14 cellular contexts compared by ENCODE assay signal in genomic region chr11:34682822-34683221, GRCh38.
DNase-seq lines count a peak whose midpoint lies in the region; ATAC-seq and TF ChIP-seq lines count a peak whose summit lies in the region.
"Had no signal": no experiment of that assay in that cellular context is flagged by ENCODE, and none has a peak within 500 bp of the region (broad histone marks: within the 10 kb centered on the region; RNA-seq: fewer than 3 reads in every experiment).

No MANE protein-coding gene starts in this region.

- DNase-seq in MCF 10A (ENCODE audit: unreplicated experiment) (peak; percentile 60), breast epithelium (ENCODE audit: low spot score in 2 of 2) (no peak), RWPE2 (ENCODE audit: low spot score) (no peak), fibroblast of villous mesenchyme (ENCODE audit: low read depth) (peak; percentile 17), ovary (no peak), T-helper 17 cell (no peak)
- DNase-seq in stimulated activated effector memory CD8-positive, alpha-beta T cell treated with anti-CD3 and anti-CD28 coated beads, Interleukin-12 subunit alpha, Interleukin-12 subunit beta, amount 100 ng/mL, for 72 hours (ENCODE audit: low spot score in 2 of 2), result no peak
- DNase-seq: activated CD8-positive, alpha-beta memory T cell treated with anti-CD3 and anti-CD28 coated beads for 24 hours; activated gamma-delta T cell treated with Interleukin-2 at 50 U/mL for 16 hours; NCI-H1092; nephron progenitor cell; stimulated activated CD4-positive, alpha-beta T cell treated with anti-CD3 and anti-CD28 coated beads, Interleukin-1b, Interleukin-23, amount 100 ng/mL, for 48 hours had no signal

- H3K4me3 ChIP-seq in breast epithelium, result no peak overlapping the region
- H3K4me3 ChIP-seq in RWPE2 (ENCODE audit: severe bottlenecking), result no peak overlapping the region
- H3K4me3 ChIP-seq in fibroblast of villous mesenchyme (ENCODE audit: low read depth, low read length), result no peak overlapping the region
- H3K4me3 ChIP-seq in ovary, result no peak overlapping the region
- H3K4me3 ChIP-seq: lung had no signal

- H3K27me3 Mint-ChIP-seq in MCF 10A (ENCODE audit: insufficient read depth, unreplicated experiment) (no peaks in the 10 kb centered on the region), T-helper 17 cell (peaks cover 13% of the 10 kb centered on the region)

- ATAC-seq in RWPE2 (ENCODE audit: low read depth), result peak; percentile 64
- ATAC-seq in GM19455 (IDR thresholded peaks at IDR 0.05; ENCODE audit: unreplicated experiment), result no peak
- no peak for ATAC-seq in stimulated activated effector memory CD8-positive, alpha-beta T cell treated with anti-CD3 and anti-CD28 coated beads, Interleukin-12 subunit alpha, Interleukin-12 subunit beta, amount 100 ng/mL, for 72 hours
- no peak for ATAC-seq in T-helper 17 cell

- H3K36me3 Mint-ChIP-seq in MCF 10A (ENCODE audit: insufficient read depth, unreplicated experiment), result peaks cover 5% of the 10 kb centered on the region
- no peaks in the 10 kb centered on the region for H3K36me3 Mint-ChIP-seq in stimulated activated effector memory CD8-positive, alpha-beta T cell treated with anti-CD3 and anti-CD28 coated beads, Interleukin-12 subunit alpha, Interleukin-12 subunit beta, amount 100 ng/mL, for 72 hours
- no peaks in the 10 kb centered on the region for H3K36me3 Mint-ChIP-seq in T-helper 17 cell (ENCODE audit: low read depth)

- no peaks in the 10 kb centered on the region for H3K36me3 ChIP-seq in breast epithelium
- H3K36me3 ChIP-seq in RWPE2 (ENCODE audit: low read depth), result no peaks in the 10 kb centered on the region
- no peaks in the 10 kb centered on the region for H3K36me3 ChIP-seq in ovary

- H3K4me3 Mint-ChIP-seq in MCF 10A (ENCODE audit: unreplicated experiment) (no peak overlapping the region), T-helper 17 cell (no peak overlapping the region)
- H3K4me3 Mint-ChIP-seq in stimulated activated effector memory CD8-positive, alpha-beta T cell treated with anti-CD3 and anti-CD28 coated beads, Interleukin-12 subunit alpha, Interleukin-12 subunit beta, amount 100 ng/mL, for 72 hours, result no peak overlapping the region
- H3K4me3 Mint-ChIP-seq: nephron progenitor cell had no signal

- CTCF ChIA-PET in MCF 10A (lab: Yijun Ruan, JAX), result interaction anchor here (0.6 kb wide), 1 partner anchor 52 kb away, joined by 3 read pairs; no protein-coding TSS in a partner anchor

- no peak overlapping the region for H3K27ac ChIP-seq in breast epithelium
- H3K27ac ChIP-seq in RWPE2 (ENCODE audit: poor library complexity, severe bottlenecking), result peak overlapping the region; percentile 33
- no peak overlapping the region for H3K27ac ChIP-seq in ovary

- H3K27me3 ChIP-seq in breast epithelium (no peaks in the 10 kb centered on the region), RWPE2 (ENCODE audit: insufficient read depth, poor library complexity, severe bottlenecking) (no peaks in the 10 kb centered on the region), ovary (no peaks in the 10 kb centered on the region)

- TF ChIP-seq POLR2A in breast epithelium (IDR thresholded peaks at IDR 0.05) (no peak), ovary (IDR thresholded peaks at IDR 0.05) (no peak)

- H3K9me3 Mint-ChIP-seq in MCF 10A (ENCODE audit: unreplicated experiment), result no peaks in the 10 kb centered on the region
- H3K9me3 Mint-ChIP-seq in stimulated activated effector memory CD8-positive, alpha-beta T cell treated with anti-CD3 and anti-CD28 coated beads, Interleukin-12 subunit alpha, Interleukin-12 subunit beta, amount 100 ng/mL, for 72 hours, result no peaks in the 10 kb centered on the region
- H3K9me3 Mint-ChIP-seq: nephron progenitor cell had no signal

- POLR2A ChIA-PET in MCF 10A (lab: Yijun Ruan, JAX), result interaction anchor here (0.7 to 5.5 kb wide), 6 partner anchors 11 to 705 kb away, joined by 3 to 63 read pairs (median 4); no protein-coding TSS in a partner anchor

- H3K4me1 Mint-ChIP-seq in MCF 10A (ENCODE audit: insufficient read depth, unreplicated experiment), result peaks cover 42% of the 10 kb centered on the region
- H3K4me1 Mint-ChIP-seq in stimulated activated effector memory CD8-positive, alpha-beta T cell treated with anti-CD3 and anti-CD28 coated beads, Interleukin-12 subunit alpha, Interleukin-12 subunit beta, amount 100 ng/mL, for 72 hours, result no peaks in the 10 kb centered on the region
- no peaks in the 10 kb centered on the region for H3K4me1 Mint-ChIP-seq in T-helper 17 cell
- H3K4me1 Mint-ChIP-seq: nephron progenitor cell had no signal

- 66 to 75% (median 66%) methylated on average over 2 of the region's 2 CpGs for WGBS in ovary, 3 donors

- H3K27ac Mint-ChIP-seq in MCF 10A (ENCODE audit: low read depth, unreplicated experiment) (peak overlapping the region; percentile 5), T-helper 17 cell (no peak overlapping the region)
- no peak overlapping the region for H3K27ac Mint-ChIP-seq in stimulated activated effector memory CD8-positive, alpha-beta T cell treated with anti-CD3 and anti-CD28 coated beads, Interleukin-12 subunit alpha, Interleukin-12 subunit beta, amount 100 ng/mL, for 72 hours
- H3K27ac Mint-ChIP-seq: nephron progenitor cell had no signal

- intact Hi-C loops in MCF 10A (cut with micrococcal nuclease) (loop anchor here (10.0 kb wide), 1 partner anchor 72 kb away; no protein-coding TSS in a partner anchor), breast epithelium (cut with DNase I; ENCODE audit: low total_unique reads) (no loop called here), ovary (cut with DNase I) (no loop called here)

- H3K9me3 ChIP-seq in breast epithelium, result no peaks in the 10 kb centered on the region
- no peaks in the 10 kb centered on the region for H3K9me3 ChIP-seq in RWPE2 (ENCODE audit: severe bottlenecking)
- no peaks in the 10 kb centered on the region for H3K9me3 ChIP-seq in ovary
- H3K9me3 ChIP-seq in T-helper 17 cell (ENCODE audit: control insufficient read depth, low read length, poor library complexity, severe bottlenecking), result no peaks in the 10 kb centered on the region

- TF ChIP-seq EP300 in ovary (IDR thresholded peaks at IDR 0.05), result no peak

- no TSS peak for BruUV-seq in MCF 10A (replicated peaks; lab: Mats Ljungman, UMichigan)

- TF ChIP-seq CTCF in MCF 10A (IDR thresholded peaks at IDR 0.05; ENCODE audit: unreplicated experiment) (no peak), breast epithelium (IDR thresholded peaks at IDR 0.05) (no peak), RWPE2 (IDR thresholded peaks at IDR 0.05; ENCODE audit: poor library complexity, severe bottlenecking) (no peak), fibroblast of villous mesenchyme (IDR thresholded peaks at IDR 0.05; ENCODE audit: insufficient read depth, low read depth, low read length) (no peak), ovary (IDR thresholded peaks at IDR 0.05) (no peak)

- H3K4me1 ChIP-seq in breast epithelium (no peaks in the 10 kb centered on the region), RWPE2 (ENCODE audit: insufficient read depth, poor library complexity, severe bottlenecking) (peaks cover 44% of the 10 kb centered on the region), ovary (ENCODE audit: insufficient read depth) (no peaks in the 10 kb centered on the region)

Comparison
In these comparisons a context has a peak if more than half of its experiments do, and no peak if none do; other contexts are left out.
1. DNase-seq: peak in MCF 10A (single experiment) and fibroblast of villous mesenchyme (single experiment); none in breast epithelium (0 of 2), RWPE2 (single experiment), stimulated activated effector memory CD8-positive, alpha-beta T cell treated with anti-CD3 and anti-CD28 coated beads, Interleukin-12 subunit alpha, Interleukin-12 subunit beta, amount 100 ng/mL, for 72 hours (0 of 2), ovary (0 of 5) and T-helper 17 cell (0 of 3).